ENCODE assay signal across 8 cellular contexts in genomic region chr14:39432179-39432618, GRCh38.
DNase-seq lines count a peak whose midpoint lies in the region; ATAC-seq and TF ChIP-seq lines count a peak whose summit lies in the region.

Gene FBXO33, minus strand, starts transcription at chr14:39432433. Its CDS starts 271 bp downstream, at chr14:39432162.

- peak; percentile 73 for ATAC-seq in HG03457 (IDR thresholded peaks at IDR 0.05; ENCODE audit: unreplicated experiment)

- DNase-seq in AG20443 (ENCODE audit: low spot score) (peak; percentile 97), GM19240 (ENCODE audit: insufficient read length, low spot score) (peak; percentile 80), NCI-H524 (lab: John Stamatoyannopoulos, UW) (peak; percentile 96 to 97), choroid plexus epithelial cell (ENCODE audit: low read depth) (peak; percentile 98), kidney tubule cell (ENCODE audit: low spot score) (peak; percentile 97)
- peak; percentile 95 to 96 for DNase-seq in activated CD4-positive, alpha-beta T cell treated with anti-CD3 and anti-CD28 coated beads for 4 hours
- DNase-seq in stimulated activated CD4-positive, alpha-beta T cell treated with anti-CD3 and anti-CD28 coated beads, Interleukin-1b, Interleukin-23, amount 100 ng/mL, for 1 hour (ENCODE audit: low read depth in 2 of 2) = peak; percentile 88 to 91

- TF ChIP-seq CTCF in choroid plexus epithelial cell (conservative IDR thresholded peaks at IDR 0.05; ENCODE audit: low read depth, low read length) = no peak

- H3K4me3 ChIP-seq in choroid plexus epithelial cell (ENCODE audit: low read depth, low read length) = peak within 1 kb of the TSS; percentile 76

Comparison
In these comparisons a context has a peak if more than half of its experiments do, and no peak if none do; other contexts are left out.
1. Peak in every context shown above with its lines: DNase-seq, ATAC-seq and H3K4me3 ChIP-seq.